ENCODE assay signal across 32 cellular contexts in the genomic region with DNA sequence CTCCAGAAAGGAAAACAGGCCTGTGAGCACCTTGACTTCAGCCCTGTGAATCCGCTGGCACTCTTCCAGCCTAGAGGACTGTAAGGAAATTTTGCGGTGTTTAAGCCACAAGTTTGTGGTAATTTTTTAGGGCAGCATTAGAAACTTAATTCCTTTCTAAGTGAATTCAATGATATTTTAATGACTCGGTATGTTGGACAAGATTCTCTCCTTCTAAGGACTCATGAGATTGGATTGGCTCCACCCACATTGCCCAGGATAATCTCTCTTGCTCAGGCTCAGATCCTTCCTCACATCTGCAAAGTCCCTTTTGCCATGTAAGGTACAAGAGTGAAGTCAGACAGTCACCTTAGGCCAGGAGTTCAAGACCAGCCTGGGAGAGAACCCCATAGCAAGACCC. TPM values are rescaled to one million over a fixed set of nuclear protein-coding genes. Genes with fewer than 3 reads are reported as not detected.
"Had no signal": no experiment of that assay in that cellular context is flagged by ENCODE, and none has a peak within 500 bp of the region (broad histone marks: within the 10 kb centered on the region; RNA-seq: fewer than 3 reads in every experiment).

No MANE protein-coding gene starts in this region.

- H3K27me3 Mint-ChIP-seq: activated naive CD8-positive, alpha-beta T cell treated with anti-CD3 and anti-CD28 coated beads for 36 hours had no signal

- DNase-seq: activated B cell treated with CpG ODN at 0.5 μM for 24 hours; activated CD4-positive, alpha-beta T cell treated with anti-CD3 and anti-CD28 coated beads for 4 hours; activated CD4-positive, alpha-beta T cell treated with anti-CD3 and anti-CD28 coated beads, Interleukin-2, amount 50 U/mL, for 48 hours; activated CD8-positive, alpha-beta memory T cell treated with anti-CD3 and anti-CD28 coated beads, Interleukin-2, amount 50 U/mL, for 48 hours; activated naive CD4-positive, alpha-beta T cell treated with Interleukin-2 at 50 U/mL for 16 hours; activated naive CD8-positive, alpha-beta T cell treated with anti-CD3 and anti-CD28 coated beads for 36 hours; activated T-cell treated with anti-CD3 and anti-CD28 coated beads, Interleukin-2, amount 50 U/mL, for 48 hours; amygdala; effector CD4-positive, alpha-beta T cell; heart left ventricle; left ventricle myocardium superior; mammary epithelial cell; midbrain; natural killer cell; sigmoid colon; stimulated activated CD4-positive, alpha-beta T cell treated with anti-CD3 and anti-CD28 coated beads, Interleukin-2, amount 100 ng/mL, for 48 hours; stimulated activated CD8-positive, alpha-beta memory T cell treated with anti-CD3 and anti-CD28 coated beads, Interleukin-4, amount 100 ng/mL, for 48 hours; stimulated activated naive B cell treated with anti-CD40 and anti-IgM and Interleukin-4, amounts not matched to agents 10 μg/mL and 1 μg/mL and 100 μg/mL, for 72 hours; T1000; trophoblast cell had no signal

- H3K4me3 ChIP-seq: heart left ventricle, sigmoid colon, vagina had no signal

- H3K9me3 ChIP-seq: heart left ventricle, sigmoid colon, vagina had no signal

- H3K4me3 Mint-ChIP-seq: activated B cell treated with CpG ODN at 0.5 μM for 24 hours; activated naive CD8-positive, alpha-beta T cell treated with anti-CD3 and anti-CD28 coated beads for 36 hours; brain; dendritic cell treated with granulocyte-macrophage colony-stimulating factor and Interleukin-4, amounts not matched to agents 40 ng/mL and 50 ng/mL, for 4 days; natural killer cell; stimulated activated naive B cell treated with anti-CD40 and anti-IgM and Interleukin-4, amounts not matched to agents 10 μg/mL and 1 μg/mL and 100 μg/mL, for 72 hours had no signal

- H3K27ac ChIP-seq: heart left ventricle, sigmoid colon, vagina had no signal

- H3K36me3 Mint-ChIP-seq: activated naive CD8-positive, alpha-beta T cell treated with anti-CD3 and anti-CD28 coated beads for 36 hours; brain; natural killer cell; stimulated activated naive B cell treated with anti-CD40 and anti-IgM and Interleukin-4, amounts not matched to agents 10 μg/mL and 1 μg/mL and 100 μg/mL, for 72 hours had no signal

- H3K4me1 Mint-ChIP-seq: activated B cell treated with CpG ODN at 0.5 μM for 24 hours; activated naive CD8-positive, alpha-beta T cell treated with anti-CD3 and anti-CD28 coated beads for 36 hours; natural killer cell; stimulated activated naive B cell treated with anti-CD40 and anti-IgM and Interleukin-4, amounts not matched to agents 10 μg/mL and 1 μg/mL and 100 μg/mL, for 72 hours had no signal

- FAIRE-seq: endometrium, islet of Langerhans had no signal

- H3K36me3 ChIP-seq: heart left ventricle, sigmoid colon, vagina had no signal

- H3K9me3 Mint-ChIP-seq: activated B cell treated with CpG ODN at 0.5 μM for 24 hours; activated naive CD8-positive, alpha-beta T cell treated with anti-CD3 and anti-CD28 coated beads for 36 hours; dendritic cell treated with granulocyte-macrophage colony-stimulating factor and Interleukin-4, amounts not matched to agents 40 ng/mL and 50 ng/mL, for 4 days; natural killer cell; stimulated activated naive B cell treated with anti-CD40 and anti-IgM and Interleukin-4, amounts not matched to agents 10 μg/mL and 1 μg/mL and 100 μg/mL, for 72 hours had no signal

- H3K4me1 ChIP-seq: heart left ventricle, sigmoid colon, vagina had no signal

- ATAC-seq: heart left ventricle; left ventricle myocardium superior; natural killer cell; stimulated activated naive B cell treated with anti-CD40 and anti-IgM and Interleukin-4, amounts not matched to agents 10 μg/mL and 1 μg/mL and 100 μg/mL, for 72 hours had no signal

- H3K27me3 ChIP-seq: heart left ventricle, sigmoid colon, vagina had no signal

- H3K27ac Mint-ChIP-seq: activated B cell treated with CpG ODN at 0.5 μM for 24 hours; activated naive CD8-positive, alpha-beta T cell treated with anti-CD3 and anti-CD28 coated beads for 36 hours; brain; dendritic cell treated with granulocyte-macrophage colony-stimulating factor and Interleukin-4, amounts not matched to agents 40 ng/mL and 50 ng/mL, for 4 days; natural killer cell; stimulated activated naive B cell treated with anti-CD40 and anti-IgM and Interleukin-4, amounts not matched to agents 10 μg/mL and 1 μg/mL and 100 μg/mL, for 72 hours had no signal

RNA-seq across cellular contexts. Expression of a gene that starts 4.4 kb away (rescaled TPM):
- total RNA-seq: activated B cell treated with CpG ODN at 0.5 μM for 24 hours; activated CD8-positive, alpha-beta memory T cell treated with anti-CD3 and anti-CD28 coated beads for 36 hours; activated naive CD8-positive, alpha-beta T cell treated with anti-CD3 and anti-CD28 coated beads for 36 hours; cardiac septum; epithelial cell of proximal tubule; heart left ventricle; left ventricle myocardium superior; mammary epithelial cell; natural killer cell; osteoblast; posterior vena cava; renal cortical epithelial cell; sigmoid colon; temporal lobe; vagina had no signal
